In genomic region chr2:1750935-1751767, GRCh38 we compare ENCODE assay signal across 7 cellular contexts. TPM values are rescaled to one million over a fixed set of nuclear protein-coding genes. Genes with fewer than 3 reads are reported as not detected.
DNase-seq lines count a peak whose midpoint lies in the region; ATAC-seq, FAIRE-seq and TF ChIP-seq lines count a peak whose summit lies in the region.

No MANE protein-coding gene starts in this region.

- intact Hi-C loops in activated naive CD4-positive, alpha-beta T cell treated with anti-CD3 and anti-CD28 coated beads for 36 hours (cut with micrococcal nuclease), result no loop called here
- intact Hi-C loops in cardiac septum (cut with DNase I), result loop anchor here (5.0 kb wide), 2 partner anchors 66 to 199 kb away; no protein-coding TSS in a partner anchor

- H3K4me3 Mint-ChIP-seq in activated naive CD4-positive, alpha-beta T cell treated with anti-CD3 and anti-CD28 coated beads for 36 hours, result no peak overlapping the region

- TF ChIP-seq POLR2A in GM12891 (IDR thresholded peaks at IDR 0.05; ENCODE audit: low read depth, low read length), result no peak

- peak; percentile 77 for FAIRE-seq in GM12891 (lab: Jason Lieb, UNC)

- peaks cover 38% of the 10 kb centered on the region for H3K27me3 Mint-ChIP-seq in activated naive CD4-positive, alpha-beta T cell treated with anti-CD3 and anti-CD28 coated beads for 36 hours (ENCODE audit: low read depth)

- CTCF ChIA-PET in activated naive CD4-positive, alpha-beta T cell treated with anti-CD3 and anti-CD28 coated beads for 36 hours (lab: Charles Lee), result interaction anchor here (0.6 to 2.2 kb wide), 6 partner anchors 9 to 161 kb away, joined by 3 to 6 read pairs (median 4); no protein-coding TSS in a partner anchor

- peaks cover 4% of the 10 kb centered on the region for H3K36me3 Mint-ChIP-seq in activated naive CD4-positive, alpha-beta T cell treated with anti-CD3 and anti-CD28 coated beads for 36 hours (ENCODE audit: low read depth)

- H3K4me1 Mint-ChIP-seq in activated naive CD4-positive, alpha-beta T cell treated with anti-CD3 and anti-CD28 coated beads for 36 hours (ENCODE audit: low read depth), result peaks cover 4% of the 10 kb centered on the region

- DNase-seq in GM12891 (ENCODE audit: insufficient read length, low spot score), result peak; percentile 66
- DNase-seq in HuH-7 (ENCODE audit: low spot score), result peak; percentile 72
- DNase-seq in OCI-M1 (lab: John Stamatoyannopoulos, UW), result peak; percentile 36
- DNase-seq in activated naive CD4-positive, alpha-beta T cell treated with anti-CD3 and anti-CD28 coated beads for 36 hours, result peak; percentile 52
- DNase-seq in cardiac septum (ENCODE audit: low spot score), result peak; percentile 76
- peak; percentile 55 for DNase-seq in putamen (ENCODE audit: low spot score)

- H3K9me3 Mint-ChIP-seq in activated naive CD4-positive, alpha-beta T cell treated with anti-CD3 and anti-CD28 coated beads for 36 hours, result peaks cover 14% of the 10 kb centered on the region

- no peak for ATAC-seq in GM18519 (IDR thresholded peaks at IDR 0.05; ENCODE audit: low FRiP score, unreplicated experiment)

- no peak overlapping the region for H3K27ac Mint-ChIP-seq in activated naive CD4-positive, alpha-beta T cell treated with anti-CD3 and anti-CD28 coated beads for 36 hours

TF ChIP-seq in GM12891, 5 proteins besides CTCF, POLR2A, EP300 and RAD21:
- TF ChIP-seq TAF1 (IDR thresholded peaks at IDR 0.05; ENCODE audit: low read depth, low read length) (no peak), PAX5 (IDR thresholded peaks at IDR 0.05; ENCODE audit: insufficient read depth, low read length, severe bottlenecking) (no peak), POLR2AphosphoS5 (IDR thresholded peaks at IDR 0.05; ENCODE audit: low read depth, low read length) (no peak)

RNA-seq across cellular contexts. Expression of gene PXDN, which starts 6.8 kb away (rescaled TPM):
- 8.3 TPM for polyA plus RNA-seq in GM12891 (2012; ENCODE audit: low read depth, missing spikeins)
- total RNA-seq in activated naive CD4-positive, alpha-beta T cell treated with anti-CD3 and anti-CD28 coated beads for 36 hours, result under 1 TPM in 1 of 2 experiments, not detected in 1; 0.05 TPM
- 27.5 TPM for total RNA-seq in cardiac septum

Comparison
In these comparisons a context has a peak if more than half of its experiments do, and no peak if none do; other contexts are left out.
1. RNA of gene PXDN, which starts 6.8 kb away (total RNA-seq): 27.5 TPM in cardiac septum (single experiment); 0.05 TPM in activated naive CD4-positive, alpha-beta T cell treated with anti-CD3 and anti-CD28 coated beads for 36 hours; every median in the first group is over 10 times any median in the second.
2. Peak in every context shown above with its lines, with median percentiles within 50 percentile points of each other: DNase-seq.